ENCODE assay signal across 14 cellular contexts in the genomic region with DNA sequence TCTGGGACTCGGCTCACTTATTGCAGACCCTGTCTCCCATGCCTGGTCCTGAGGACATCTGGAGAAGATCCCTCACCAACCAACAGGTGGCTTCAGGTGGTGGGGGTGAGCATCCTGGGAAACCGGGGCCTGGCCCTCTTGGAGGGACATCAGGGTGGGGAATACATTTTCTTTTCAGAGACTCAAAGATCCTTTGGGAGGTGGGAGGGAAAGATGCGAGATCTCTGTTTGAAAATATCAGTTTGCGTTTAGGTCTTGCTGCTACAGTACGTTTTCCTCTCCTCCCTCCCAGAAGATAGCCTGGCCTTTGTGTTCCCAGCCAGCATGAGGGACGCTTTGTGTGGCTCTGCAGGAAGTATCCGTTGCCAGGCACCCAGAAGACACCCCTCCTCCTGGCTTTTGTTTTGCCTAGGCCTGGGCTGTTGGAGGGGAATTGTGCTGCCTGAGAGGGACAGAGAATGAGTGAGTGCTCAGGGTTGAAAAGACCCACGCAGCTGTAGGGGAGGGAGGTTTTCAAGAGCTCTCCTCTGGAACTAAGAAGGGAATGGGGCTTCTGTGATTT.
A peak's percentile ranks its signal among the peaks of the same experiment; 100 is the strongest.
DNase-seq lines count a peak whose midpoint lies in the region; ATAC-seq and TF ChIP-seq lines count a peak whose summit lies in the region.
"Had no signal": no experiment of that assay in that cellular context is flagged by ENCODE, and none has a peak within 500 bp of the region (broad histone marks: within the 10 kb centered on the region; RNA-seq: fewer than 3 reads in every experiment).

No MANE protein-coding gene starts in this region.

- H3K4me1 Mint-ChIP-seq in activated T-cell treated with anti-CD3 and anti-CD28 coated beads, Interleukin-2, amount 50 U/mL, for 24 hours (ENCODE audit: low read depth): peaks cover 4% of the 10 kb centered on the region
- H3K4me1 Mint-ChIP-seq: memory B cell; stimulated activated naive CD8-positive, alpha-beta T cell treated with anti-CD3 and anti-CD28 coated beads, Interleukin-15, amount 100 ng/mL, for 72 hours had no signal

- H3K27ac ChIP-seq in caudate nucleus (ENCODE audit: low read depth, low read length): peak overlapping the region; percentile 93
- H3K27ac ChIP-seq: Peyer's patch had no signal

- H3K9me3 Mint-ChIP-seq in activated T-cell treated with anti-CD3 and anti-CD28 coated beads, Interleukin-2, amount 50 U/mL, for 24 hours: no peaks in the 10 kb centered on the region
- H3K9me3 Mint-ChIP-seq: stimulated activated naive CD8-positive, alpha-beta T cell treated with anti-CD3 and anti-CD28 coated beads, Interleukin-15, amount 100 ng/mL, for 72 hours had no signal

- H3K27me3 Mint-ChIP-seq in activated T-cell treated with anti-CD3 and anti-CD28 coated beads, Interleukin-2, amount 50 U/mL, for 24 hours: no peaks in the 10 kb centered on the region
- H3K27me3 Mint-ChIP-seq: stimulated activated naive CD8-positive, alpha-beta T cell treated with anti-CD3 and anti-CD28 coated beads, Interleukin-15, amount 100 ng/mL, for 72 hours had no signal

- no peak overlapping the region for H3K27ac Mint-ChIP-seq in activated T-cell treated with anti-CD3 and anti-CD28 coated beads, Interleukin-2, amount 50 U/mL, for 24 hours
- H3K27ac Mint-ChIP-seq: memory B cell; stimulated activated naive CD8-positive, alpha-beta T cell treated with anti-CD3 and anti-CD28 coated beads, Interleukin-15, amount 100 ng/mL, for 72 hours had no signal

- DNase-seq in COR-L47 (lab: John Stamatoyannopoulos, UW) (peak; percentile 77), NCI-H1930 (lab: John Stamatoyannopoulos, UW) (peak; percentile 79 to 82), caudate nucleus (lab: John Stamatoyannopoulos, UW) (peak in 59 of 61 donors; percentile 10 to 88 (median 72)), medulla oblongata (ENCODE audit: extremely low spot score) (peak; percentile 95), GM10248 (ENCODE audit: extremely low spot score) (no peak), NCI-H1694 treated with DMSO at 0.1 percent for 48 hours (lab: John Stamatoyannopoulos, UW) (no peak)
- DNase-seq in activated T-cell treated with anti-CD3 and anti-CD28 coated beads, Interleukin-2, amount 50 U/mL, for 24 hours: no peak
- DNase-seq: erythroblast; KG1; Peyer's patch; stimulated activated CD4-positive, alpha-beta T cell treated with anti-CD3 and anti-CD28 coated beads, Interleukin-15, amount 100 ng/mL, for 24 hours; stimulated activated naive CD8-positive, alpha-beta T cell treated with anti-CD3 and anti-CD28 coated beads, Interleukin-15, amount 100 ng/mL, for 72 hours had no signal

- POLR2A ChIA-PET in GM10248 (lab: Yijun Ruan, JAX): no interaction called here

- no peak overlapping the region for H3K4me3 Mint-ChIP-seq in activated T-cell treated with anti-CD3 and anti-CD28 coated beads, Interleukin-2, amount 50 U/mL, for 24 hours
- H3K4me3 Mint-ChIP-seq: memory B cell; stimulated activated naive CD8-positive, alpha-beta T cell treated with anti-CD3 and anti-CD28 coated beads, Interleukin-15, amount 100 ng/mL, for 72 hours had no signal

- H3K36me3 Mint-ChIP-seq in activated T-cell treated with anti-CD3 and anti-CD28 coated beads, Interleukin-2, amount 50 U/mL, for 24 hours (ENCODE audit: low read depth): no peaks in the 10 kb centered on the region

- no peak for TF ChIP-seq CTCF in GM10248 (IDR thresholded peaks at IDR 0.05; ENCODE audit: control extremely low read depth, extremely low read depth, low read depth, missing control alignments)

- CTCF ChIA-PET in GM10248 (lab: Yijun Ruan, JAX): interaction anchor here (1.1 to 5.4 kb wide), 4 partner anchors 9 to 150 kb away, joined by 5 to 46 read pairs (median 6); no protein-coding TSS in a partner anchor

- ATAC-seq in GM18517 (IDR thresholded peaks at IDR 0.05; ENCODE audit: unreplicated experiment): no peak
- ATAC-seq: stimulated activated naive CD8-positive, alpha-beta T cell treated with anti-CD3 and anti-CD28 coated beads, Interleukin-15, amount 100 ng/mL, for 72 hours had no signal

Comparison
In these comparisons a context has a peak if more than half of its experiments do, and no peak if none do; other contexts are left out.
1. DNase-seq: peak in COR-L47 (single experiment), NCI-H1930 (2 of 2), caudate nucleus (59 of 61) and medulla oblongata (single experiment); none in activated T-cell treated with anti-CD3 and anti-CD28 coated beads, Interleukin-2, amount 50 U/mL, for 24 hours (single experiment), GM10248 (single experiment) and NCI-H1694 treated with DMSO at 0.1 percent for 48 hours (single experiment).